Comparison of ENCODE assay signal across 8 cellular contexts in the genomic region with DNA sequence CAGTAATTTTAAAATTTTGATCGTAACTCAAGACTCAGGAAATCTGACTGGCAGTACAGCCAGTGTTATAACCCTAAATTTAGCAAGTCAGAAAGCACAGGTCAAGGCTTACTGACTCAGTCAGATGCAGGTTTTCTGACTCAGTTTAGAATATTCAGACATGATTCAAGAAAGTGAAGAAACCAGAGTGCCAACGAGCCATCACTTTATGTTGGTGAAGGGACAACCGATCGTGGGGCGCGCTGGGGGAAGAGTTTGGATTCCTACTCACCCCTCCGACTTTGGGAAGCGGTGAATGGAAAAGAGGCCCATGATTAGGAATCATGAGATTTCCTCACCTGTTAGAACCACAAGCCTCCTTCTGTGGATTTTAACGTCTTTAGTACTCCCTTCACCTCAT. TPM values are rescaled to one million over a fixed set of nuclear protein-coding genes. Genes with fewer than 3 reads are reported as not detected.
DNase-seq lines count a peak whose midpoint lies in the region; ATAC-seq and TF ChIP-seq lines count a peak whose summit lies in the region.

No MANE protein-coding gene starts in this region.

- no peak for ATAC-seq in GM21825 (IDR thresholded peaks at IDR 0.05; ENCODE audit: unreplicated experiment)

- in situ Hi-C loops in GM13977 (cut with MboI; ENCODE audit: low pct_unique_long_range_greater_than_20kb, low sequenced_read_pairs, unreplicated experiment), result no loop called here

- peak; percentile 34 for DNase-seq in GM13977 (ENCODE audit: low spot score)
- no peak for DNase-seq in WERI-Rb-1
- DNase-seq in fibroblast of pulmonary artery (ENCODE audit: low read depth), result peak; percentile 8
- DNase-seq in NCI-H1417 treated with DMSO at 0.1 percent for 48 hours (lab: John Stamatoyannopoulos, UW), result no peak
- no peak for DNase-seq in T-helper 9 cell
- no peak for DNase-seq in NCI-H2081 (lab: John Stamatoyannopoulos, UW)

- no peaks in the 10 kb centered on the region for H3K9me3 ChIP-seq in WERI-Rb-1 (ENCODE audit: severe bottlenecking)
- H3K9me3 ChIP-seq in skeletal muscle satellite cell (replicated peaks; ENCODE audit: low read length), result no peaks in the 10 kb centered on the region

- peak overlapping the region; percentile 96 for H3K9ac ChIP-seq in skeletal muscle satellite cell (ENCODE audit: low read depth, low read length)

- peak overlapping the region; percentile 86 for H3K27ac ChIP-seq in WERI-Rb-1

- H3K36me3 ChIP-seq in WERI-Rb-1, result peaks cover 34% of the 10 kb centered on the region
- no peaks in the 10 kb centered on the region for H3K36me3 ChIP-seq in skeletal muscle satellite cell (ENCODE audit: insufficient read depth, low read length)

- H3K4me1 ChIP-seq in skeletal muscle satellite cell (ENCODE audit: control insufficient read depth, insufficient read depth, low read length), result peaks cover 27% of the 10 kb centered on the region

- TF ChIP-seq CTCF in GM13977 (IDR thresholded peaks at IDR 0.05; ENCODE audit: extremely low read depth, insufficient read depth, missing control alignments) (no peak), WERI-Rb-1 (IDR thresholded peaks at IDR 0.05; ENCODE audit: low read depth, low read length) (no peak), fibroblast of pulmonary artery (IDR thresholded peaks at IDR 0.05; ENCODE audit: low read length, missing control alignments) (no peak)

- no peaks in the 10 kb centered on the region for H3K27me3 ChIP-seq in WERI-Rb-1 (ENCODE audit: insufficient read depth, low read depth, severe bottlenecking)
- H3K27me3 ChIP-seq in skeletal muscle satellite cell (ENCODE audit: control insufficient read depth, insufficient read depth, low read length), result no peaks in the 10 kb centered on the region

- peak overlapping the region; percentile 87 for H3K4me2 ChIP-seq in skeletal muscle satellite cell (ENCODE audit: low read length)

- H3K4me3 ChIP-seq in WERI-Rb-1 (ENCODE audit: low read depth, low read length), result peak overlapping the region; percentile 75
- peak overlapping the region; percentile 87 for H3K4me3 ChIP-seq in fibroblast of pulmonary artery (replicated peaks; ENCODE audit: low read depth, low read length)
- peak overlapping the region; percentile 95 for H3K4me3 ChIP-seq in skeletal muscle satellite cell (ENCODE audit: low read length)

RNA-seq across cellular contexts. Expression of a gene that starts 1.0 kb away (rescaled TPM):
- total RNA-seq in skeletal muscle satellite cell (2012; rRNA removed), result 60.7 and 69.5 TPM in 2 replicates

RNA-seq across cellular contexts. Expression of a gene that starts 54.8 kb away (rescaled TPM):
- total RNA-seq in skeletal muscle satellite cell (2012; rRNA removed), result 45.2 and 46.1 TPM in 2 replicates

Comparison
In these comparisons a context has a peak if more than half of its experiments do, and no peak if none do; other contexts are left out.
1. DNase-seq: peak in GM13977 (single experiment) and fibroblast of pulmonary artery (single experiment); none in WERI-Rb-1 (single experiment), NCI-H1417 treated with DMSO at 0.1 percent for 48 hours (single experiment), T-helper 9 cell (single experiment) and NCI-H2081 (0 of 2).
2. Peak in every context shown above with its lines, with median percentiles within 50 percentile points of each other: H3K4me3 ChIP-seq.